Comparison of ENCODE assay signal across 22 cellular contexts in the genomic region with DNA sequence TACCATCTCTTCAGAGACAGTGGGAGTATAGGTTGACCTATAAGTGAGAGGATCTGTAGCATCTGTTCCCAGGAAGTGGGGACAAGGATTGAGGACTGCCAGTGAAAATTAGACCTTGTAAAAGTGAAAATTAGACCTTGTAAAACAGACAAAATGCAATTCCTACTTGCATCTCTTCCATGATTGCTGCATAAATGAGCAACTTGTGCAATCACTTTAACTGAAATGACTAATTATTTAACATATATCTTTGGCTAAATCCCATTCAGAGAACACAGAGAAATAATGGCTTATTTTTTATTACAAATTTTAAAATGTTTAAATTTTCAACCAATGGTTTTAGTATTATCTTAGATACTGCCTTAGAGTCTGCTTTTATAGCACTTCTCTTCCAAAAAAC.
"Had no signal": no experiment of that assay in that cellular context is flagged by ENCODE, and none has a peak within 500 bp of the region (broad histone marks: within the 10 kb centered on the region; RNA-seq: fewer than 3 reads in every experiment).

No MANE protein-coding gene starts in this region.

- H3K4me3 Mint-ChIP-seq: activated CD4-positive, alpha-beta T cell treated with anti-CD3 and anti-CD28 coated beads for 36 hours; activated naive CD4-positive, alpha-beta T cell treated with anti-CD3 and anti-CD28 coated beads, Interleukin-2, amount 10 ng/mL, durations not matched to agents 7 days and 5 days; brain; natural killer cell treated with Interleukin-12 subunit alpha and Interleukin-12 subunit beta and Interleukin-15 and Interleukin-18, amount 100 ng/mL, for 72 hours; stimulated activated naive CD8-positive, alpha-beta T cell treated with anti-CD3 and anti-CD28 coated beads, Interleukin-15, Interleukin-2, amounts not matched to agents 100 ng/mL and 50 ng/mL, for 24 hours had no signal

- H3K27ac Mint-ChIP-seq: activated CD4-positive, alpha-beta T cell treated with anti-CD3 and anti-CD28 coated beads for 36 hours; activated naive CD4-positive, alpha-beta T cell treated with anti-CD3 and anti-CD28 coated beads, Interleukin-2, amount 10 ng/mL, durations not matched to agents 7 days and 5 days; brain; natural killer cell treated with Interleukin-12 subunit alpha and Interleukin-12 subunit beta and Interleukin-15 and Interleukin-18, amount 100 ng/mL, for 72 hours; stimulated activated naive CD8-positive, alpha-beta T cell treated with anti-CD3 and anti-CD28 coated beads, Interleukin-15, Interleukin-2, amounts not matched to agents 100 ng/mL and 50 ng/mL, for 24 hours had no signal

- H3K27ac ChIP-seq: esophagus muscularis mucosa, gastroesophageal sphincter, ovary, prostate gland, thyroid gland, upper lobe of right lung had no signal

- H3K4me3 ChIP-seq: esophagus muscularis mucosa, gastroesophageal sphincter, ovary, prostate gland, thyroid gland, upper lobe of right lung had no signal

- ATAC-seq: activated CD4-positive, alpha-beta T cell treated with anti-CD3 and anti-CD28 coated beads for 36 hours; gastroesophageal sphincter; left ventricle myocardium superior; natural killer cell treated with Interleukin-12 subunit alpha and Interleukin-12 subunit beta and Interleukin-15 and Interleukin-18, amount 100 ng/mL, for 72 hours had no signal

- H3K36me3 ChIP-seq: esophagus muscularis mucosa, gastroesophageal sphincter, ovary, prostate gland, thyroid gland, upper lobe of right lung had no signal

- DNase-seq: activated CD4-positive, alpha-beta T cell treated with anti-CD3 and anti-CD28 coated beads for 36 hours; activated CD4-positive, alpha-beta T cell treated with anti-CD3 and anti-CD28 coated beads, Interleukin-2, amount 50 U/mL, for 4 hours; activated CD8-positive, alpha-beta memory T cell treated with anti-CD3 and anti-CD28 coated beads, Interleukin-2, amount 50 U/mL, for 48 hours; activated naive CD4-positive, alpha-beta T cell treated with anti-CD3 and anti-CD28 coated beads, Interleukin-2, amount 10 ng/mL, durations not matched to agents 7 days and 5 days; activated T-cell treated with anti-CD3 and anti-CD28 coated beads, Interleukin-2, amount 50 U/mL, for 48 hours; caudate nucleus; dermis blood vessel endothelial cell; effector memory CD4-positive, alpha-beta T cell; head of caudate nucleus; left ventricle myocardium superior; ovary; stimulated activated CD4-positive, alpha-beta T cell treated with anti-CD3 and anti-CD28 coated beads, Interleukin-4, amount 100 ng/mL, for 1 hour; substantia nigra; T-helper 1 cell; thyroid gland; upper lobe of right lung had no signal

- H3K27me3 Mint-ChIP-seq: activated CD4-positive, alpha-beta T cell treated with anti-CD3 and anti-CD28 coated beads for 36 hours; brain; stimulated activated naive CD8-positive, alpha-beta T cell treated with anti-CD3 and anti-CD28 coated beads, Interleukin-15, Interleukin-2, amounts not matched to agents 100 ng/mL and 50 ng/mL, for 24 hours had no signal

- H3K36me3 Mint-ChIP-seq: brain; natural killer cell treated with Interleukin-12 subunit alpha and Interleukin-12 subunit beta and Interleukin-15 and Interleukin-18, amount 100 ng/mL, for 72 hours had no signal

- H3K9me3 Mint-ChIP-seq: activated naive CD4-positive, alpha-beta T cell treated with anti-CD3 and anti-CD28 coated beads, Interleukin-2, amount 10 ng/mL, durations not matched to agents 7 days and 5 days; brain; natural killer cell treated with Interleukin-12 subunit alpha and Interleukin-12 subunit beta and Interleukin-15 and Interleukin-18, amount 100 ng/mL, for 72 hours; stimulated activated naive CD8-positive, alpha-beta T cell treated with anti-CD3 and anti-CD28 coated beads, Interleukin-15, Interleukin-2, amounts not matched to agents 100 ng/mL and 50 ng/mL, for 24 hours had no signal

- H3K9me3 ChIP-seq: esophagus muscularis mucosa, gastroesophageal sphincter, ovary, prostate gland, thyroid gland, upper lobe of right lung had no signal

- H3K4me1 ChIP-seq: gastroesophageal sphincter, prostate gland, thyroid gland had no signal

- H3K4me1 Mint-ChIP-seq: brain had no signal

- H3K27me3 ChIP-seq: esophagus muscularis mucosa, gastroesophageal sphincter, ovary, thyroid gland, upper lobe of right lung had no signal
